ENCODE assay signal across 17 cellular contexts in genomic region chr2:27363933-27364332, GRCh38. TPM values are rescaled to one million over a fixed set of nuclear protein-coding genes. Genes with fewer than 3 reads are reported as not detected.
DNase-seq lines count a peak whose midpoint lies in the region; ATAC-seq and TF ChIP-seq lines count a peak whose summit lies in the region.
"Had no signal": no experiment of that assay in that cellular context is flagged by ENCODE, and none has a peak within 500 bp of the region (broad histone marks: within the 10 kb centered on the region; RNA-seq: fewer than 3 reads in every experiment).

No MANE protein-coding gene starts in this region.

- H3K36me3 Mint-ChIP-seq in activated naive CD4-positive, alpha-beta T cell treated with anti-CD3 and anti-CD28 coated beads, Interleukin-2, amount 50 U/mL, for 72 hours: peaks cover 0 to 4% of the 10 kb centered on the region in 2 donors
- H3K36me3 Mint-ChIP-seq in chondrocyte (ENCODE audit: low read depth): peaks cover 24% of the 10 kb centered on the region

- H3K4me1 Mint-ChIP-seq in chondrocyte (ENCODE audit: low read depth): peaks cover 5% of the 10 kb centered on the region

- ATAC-seq in activated naive CD4-positive, alpha-beta T cell treated with anti-CD3 and anti-CD28 coated beads, Interleukin-2, amount 50 U/mL, for 72 hours: peak; percentile 33 to 56
- no peak for ATAC-seq in HG03457 (IDR thresholded peaks at IDR 0.05; ENCODE audit: unreplicated experiment)
- no peak for ATAC-seq in HG02588 (IDR thresholded peaks at IDR 0.05; ENCODE audit: unreplicated experiment)
- ATAC-seq: GM23338 had no signal

- no peak for DNase-seq in activated naive CD4-positive, alpha-beta T cell treated with anti-CD3 and anti-CD28 coated beads, Interleukin-2, amount 50 U/mL, for 72 hours (ENCODE audit: low spot score in 2 of 2)
- DNase-seq in activated naive CD4-positive, alpha-beta T cell treated with Interleukin-2 at 50 U/mL for 16 hours: no peak
- DNase-seq in chondrocyte (ENCODE audit: low spot score): no peak
- DNase-seq: Caco-2; DMS153; KG1; NCI-H1436 treated with DMSO at 0.1 percent for 48 hours; NCI-H2029 treated with DMSO at 0.1 percent for 48 hours; NCI-H2171 treated with DMSO at 0.1 percent for 48 hours; NCI-H446 treated with DMSO at 0.1 percent for 48 hours; NK-92 treated with Interleukin-12 subunit alpha and Interleukin-12 subunit beta, amount 100 ng/mL, for 24 hours; OCI-M1; SJCRH30 had no signal

- peak overlapping the region; percentile 10 to 12 for H3K27ac Mint-ChIP-seq in activated naive CD4-positive, alpha-beta T cell treated with anti-CD3 and anti-CD28 coated beads, Interleukin-2, amount 50 U/mL, for 72 hours
- peak overlapping the region; percentile 32 for H3K27ac Mint-ChIP-seq in chondrocyte (ENCODE audit: unreplicated experiment)
- H3K27ac Mint-ChIP-seq: GM23338 had no signal

- no peaks in the 10 kb centered on the region for H3K27me3 Mint-ChIP-seq in chondrocyte (ENCODE audit: low read depth)

- H3K9me3 Mint-ChIP-seq in activated naive CD4-positive, alpha-beta T cell treated with anti-CD3 and anti-CD28 coated beads, Interleukin-2, amount 50 U/mL, for 72 hours: no peaks in the 10 kb centered on the region
- H3K9me3 Mint-ChIP-seq in chondrocyte (ENCODE audit: low read depth): no peaks in the 10 kb centered on the region
- H3K9me3 Mint-ChIP-seq: GM23338 had no signal

- no peak for TF ChIP-seq CTCF in chondrocyte (IDR thresholded peaks at IDR 0.05)

- H3K4me3 Mint-ChIP-seq in chondrocyte (ENCODE audit: unreplicated experiment): no peak overlapping the region
- H3K4me3 Mint-ChIP-seq: GM23338 had no signal

TF ChIP-seq in PFSK-1, 5 proteins besides CTCF, POLR2A, EP300 and RAD21:
- peak; percentile 27; the same call in 1 of the 2 replicates for TF ChIP-seq POLR2AphosphoS5 (IDR thresholded peaks at IDR 0.05; ENCODE audit: low read depth, low read length)
- no peak for TF ChIP-seq SIN3A (IDR thresholded peaks at IDR 0.05; ENCODE audit: borderline replicate concordance, insufficient read depth, low read length)

RNA-seq across cellular contexts. Expression of gene EIF2B4, which starts 6.2 kb away (rescaled TPM):
- 10 to 100 TPM; 34.2 to 51.1 TPM for total RNA-seq in activated naive CD4-positive, alpha-beta T cell treated with anti-CD3 and anti-CD28 coated beads, Interleukin-2, amount 50 U/mL, for 72 hours
- 121 TPM for polyA plus RNA-seq in PFSK-1 (2012; ENCODE audit: insufficient read length, low read depth)
- 43.1 to 46.2 TPM (median 44.0 TPM) in 3 replicates for total RNA-seq in chondrocyte

RNA-seq across cellular contexts. Expression of gene SNX17, which starts 6.5 kb away (rescaled TPM):
- 10 to 100 TPM; 56.4 to 82.1 TPM for total RNA-seq in activated naive CD4-positive, alpha-beta T cell treated with anti-CD3 and anti-CD28 coated beads, Interleukin-2, amount 50 U/mL, for 72 hours
- 143 TPM for polyA plus RNA-seq in PFSK-1 (2012; ENCODE audit: insufficient read length, low read depth)
- 108 to 130 TPM (median 111 TPM) in 3 replicates for total RNA-seq in chondrocyte

RNA-seq across cellular contexts. Expression of gene GTF3C2, which starts 7.4 kb away (rescaled TPM):
- total RNA-seq in activated naive CD4-positive, alpha-beta T cell treated with anti-CD3 and anti-CD28 coated beads, Interleukin-2, amount 50 U/mL, for 72 hours: 10 to 100 TPM; 62.1 to 76.0 TPM
- 48.1 TPM for polyA plus RNA-seq in PFSK-1 (2012; ENCODE audit: insufficient read length, low read depth)
- 42.0 to 55.3 TPM (median 43.2 TPM) in 3 replicates for total RNA-seq in chondrocyte

RNA-seq across cellular contexts. Expression of gene ZNF513, which starts 16.6 kb away (rescaled TPM):
- 10 to 100 TPM; 10.7 to 12.4 TPM for total RNA-seq in activated naive CD4-positive, alpha-beta T cell treated with anti-CD3 and anti-CD28 coated beads, Interleukin-2, amount 50 U/mL, for 72 hours
- 36.4 TPM for polyA plus RNA-seq in PFSK-1 (2012; ENCODE audit: insufficient read length, low read depth)
- total RNA-seq in chondrocyte: 15.3 to 23.2 TPM (median 15.5 TPM) in 3 replicates

RNA-seq across cellular contexts. Expression of gene MPV17, which starts 41.0 kb away (rescaled TPM):
- total RNA-seq in activated naive CD4-positive, alpha-beta T cell treated with anti-CD3 and anti-CD28 coated beads, Interleukin-2, amount 50 U/mL, for 72 hours: 100 to 1,000 TPM in 1 of 2 donors, 10 to 100 TPM in 1; 90.1 to 111 TPM
- 80.3 TPM for polyA plus RNA-seq in PFSK-1 (2012; ENCODE audit: insufficient read length, low read depth)
- total RNA-seq in chondrocyte: 57.6 to 68.7 TPM (median 57.7 TPM) in 3 replicates

Comparison
In these comparisons a context has a peak if more than half of its experiments do, and no peak if none do; other contexts are left out.
1. ATAC-seq: peak in activated naive CD4-positive, alpha-beta T cell treated with anti-CD3 and anti-CD28 coated beads, Interleukin-2, amount 50 U/mL, for 72 hours (2 of 2); none in HG03457 (single experiment) and HG02588 (single experiment).